Comparison of ENCODE assay signal across 8 cellular contexts in the genomic region with DNA sequence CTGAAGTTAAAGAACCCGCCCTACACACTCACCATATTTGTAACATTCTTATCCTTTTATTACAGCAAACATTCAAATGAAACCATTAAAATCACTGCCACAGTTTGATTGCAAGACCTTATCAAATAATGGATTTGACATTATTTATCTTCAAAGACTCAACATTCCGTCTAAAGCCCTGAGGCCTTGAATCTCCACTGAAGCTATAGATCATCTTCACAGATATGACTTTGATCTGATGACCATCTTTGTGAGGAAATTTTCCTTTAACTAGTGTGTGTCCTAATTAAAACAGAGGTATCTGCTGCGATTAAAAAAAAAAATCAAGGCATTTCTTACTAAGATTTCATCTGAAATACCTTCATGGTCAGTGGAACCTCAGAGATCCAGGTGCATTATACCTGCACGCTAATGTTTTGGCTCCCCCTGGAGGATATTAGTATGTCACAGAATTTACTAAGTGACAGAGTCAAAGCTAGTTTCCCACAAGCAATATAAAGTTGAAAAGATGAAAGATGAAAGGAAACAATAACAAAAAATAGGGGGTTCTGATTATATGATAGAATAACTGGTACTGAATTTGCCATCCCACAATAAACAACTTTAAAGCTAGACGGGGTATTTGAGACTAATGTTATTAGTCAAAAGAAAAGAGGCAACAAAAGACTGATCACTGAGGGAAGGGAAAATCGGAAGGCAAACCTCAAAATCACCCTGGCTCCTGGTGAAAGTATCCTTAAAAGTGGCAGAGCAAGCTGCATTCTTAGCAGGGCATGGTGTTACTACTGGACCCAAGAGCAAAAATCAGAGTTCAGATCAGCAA.
A peak's percentile ranks its signal among the peaks of the same experiment; 100 is the strongest.
DNase-seq lines count a peak whose midpoint lies in the region; ATAC-seq and TF ChIP-seq lines count a peak whose summit lies in the region.

No MANE protein-coding gene starts in this region.

- H3K27me3 ChIP-seq in breast epithelium (no peaks in the 10 kb centered on the region), osteoblast (ENCODE audit: insufficient read depth, low read length) (no peaks in the 10 kb centered on the region), ascending aorta (no peaks in the 10 kb centered on the region)

- H3K36me3 ChIP-seq in breast epithelium (no peaks in the 10 kb centered on the region), osteoblast (ENCODE audit: insufficient read depth, low read length) (no peaks in the 10 kb centered on the region), ascending aorta (no peaks in the 10 kb centered on the region)

- no peaks in the 10 kb centered on the region for H4K20me1 ChIP-seq in osteoblast (ENCODE audit: insufficient read depth, low read length)

- H3K4me3 ChIP-seq in GM12865 (ENCODE audit: low read depth, low read length), result no peak overlapping the region
- H3K4me3 ChIP-seq in breast epithelium, result no peak overlapping the region
- H3K4me3 ChIP-seq in osteoblast (ENCODE audit: insufficient read depth, low read length), result no peak overlapping the region
- H3K4me3 ChIP-seq in ascending aorta, result no peak overlapping the region

- H3K4me1 ChIP-seq in breast epithelium (no peaks in the 10 kb centered on the region), osteoblast (ENCODE audit: insufficient read depth, low read length) (no peaks in the 10 kb centered on the region), ascending aorta (no peaks in the 10 kb centered on the region)

- no peak overlapping the region for H3K4me2 ChIP-seq in osteoblast (ENCODE audit: insufficient read depth, low read length)

- peak; percentile 34 for TF ChIP-seq CTCF in GM12865 (IDR thresholded peaks at IDR 0.05; ENCODE audit: insufficient read depth, low read depth, low read length, missing control alignments)
- TF ChIP-seq CTCF in breast epithelium (IDR thresholded peaks at IDR 0.05), result peak in 2 of 3 donors; percentile 37 to 52
- peak; percentile 32 for TF ChIP-seq CTCF in osteoblast (IDR thresholded peaks at IDR 0.05; ENCODE audit: extremely low read depth, low read depth, low read length)
- no peak for TF ChIP-seq CTCF in ascending aorta (IDR thresholded peaks at IDR 0.05)

- no peaks in the 10 kb centered on the region for H3K9me3 ChIP-seq in breast epithelium
- H3K9me3 ChIP-seq in osteoblast (ENCODE audit: low read depth, low read length), result no peaks in the 10 kb centered on the region
- no peaks in the 10 kb centered on the region for H3K9me3 ChIP-seq in ascending aorta

- H3K27ac ChIP-seq in breast epithelium, result no peak overlapping the region
- H3K27ac ChIP-seq in osteoblast (ENCODE audit: low read depth, low read length), result no peak overlapping the region
- no peak overlapping the region for H3K27ac ChIP-seq in ascending aorta

- intact Hi-C loops in breast epithelium (cut with DNase I; ENCODE audit: low total_unique reads), result no loop called here
- intact Hi-C loops in ascending aorta (cut with DNase I), result no loop called here

- H3K79me2 ChIP-seq in osteoblast (ENCODE audit: insufficient read depth, low read length), result no peaks in the 10 kb centered on the region

- no peak for TF ChIP-seq POLR2A in breast epithelium (IDR thresholded peaks at IDR 0.05)

- peak; percentile 0 for DNase-seq in GM12865 (ENCODE audit: low read depth)
- peak; percentile 51 for DNase-seq in NCI-H1048 (lab: John Stamatoyannopoulos, UW)
- DNase-seq in breast epithelium (ENCODE audit: low spot score in 2 of 2), result no peak
- no peak for DNase-seq in osteoblast (ENCODE audit: insufficient read length, low spot score, missing footprints)
- DNase-seq in ascending aorta (ENCODE audit: low spot score in 2 of 2), result no peak
- DNase-seq in NCI-H524 treated with DMSO at 0.1 percent for 48 hours (lab: John Stamatoyannopoulos, UW), result no peak
- no peak for DNase-seq in GM19240 (ENCODE audit: insufficient read length, low spot score)

- ATAC-seq in HG02938 (IDR thresholded peaks at IDR 0.05; ENCODE audit: unreplicated experiment), result no peak

- no peak overlapping the region for H2AFZ ChIP-seq in osteoblast (ENCODE audit: low read length)

Comparison
In these comparisons a context has a peak if more than half of its experiments do, and no peak if none do; other contexts are left out.
1. DNase-seq: peak in GM12865 (single experiment) and NCI-H1048 (single experiment); none in breast epithelium (0 of 2), osteoblast (single experiment), ascending aorta (0 of 2), NCI-H524 treated with DMSO at 0.1 percent for 48 hours (single experiment) and GM19240 (single experiment).
2. CTCF ChIP-seq: peak in GM12865 (single experiment), breast epithelium (2 of 3) and osteoblast (single experiment); none in ascending aorta (0 of 3).